22 cellular contexts compared by ENCODE assay signal in genomic region chr4:142271832-142272231, GRCh38.
"Had no signal": no experiment of that assay in that cellular context is flagged by ENCODE, and none has a peak within 500 bp of the region (broad histone marks: within the 10 kb centered on the region; RNA-seq: fewer than 3 reads in every experiment).

No MANE protein-coding gene starts in this region.

- H3K36me3 ChIP-seq: esophagus squamous epithelium, gastrocnemius medialis, left lung, lower lobe of right lung had no signal

- H3K27ac ChIP-seq: esophagus squamous epithelium, gastrocnemius medialis, heart right ventricle, left lung, lower lobe of right lung had no signal

- H3K27ac Mint-ChIP-seq: dendritic cell treated with granulocyte-macrophage colony-stimulating factor and Interleukin-4, amounts not matched to agents 40 ng/mL and 50 ng/mL, for 4 days; effector memory CD8-positive, alpha-beta T cell; endodermal cell; mesothelial cell of epicardium; naive B cell had no signal

- H3K4me1 ChIP-seq: esophagus squamous epithelium, left lung, lower lobe of right lung had no signal

- ATAC-seq: effector memory CD8-positive, alpha-beta T cell; gastrocnemius medialis; heart right ventricle; left cardiac atrium; left lung; left ventricle myocardium superior; lower lobe of right lung; mucosa of descending colon; naive thymus-derived CD8-positive, alpha-beta T cell had no signal

- DNase-seq: effector CD8-positive, alpha-beta T cell; effector memory CD8-positive, alpha-beta T cell; endodermal cell; erythroblast; esophagus squamous epithelium; foreskin fibroblast; foreskin melanocyte; gastrocnemius medialis; glutamatergic neuron; head of caudate nucleus; heart right ventricle; hippocampal formation; left cardiac atrium; left lung; left ventricle myocardium superior; lower lobe of right lung; mesenchymal stem cell; mucosa of descending colon; naive B cell; naive thymus-derived CD8-positive, alpha-beta T cell had no signal

- H3K4me3 ChIP-seq: esophagus squamous epithelium, gastrocnemius medialis, heart right ventricle, left lung, lower lobe of right lung, mucosa of descending colon had no signal

- H3K4me3 Mint-ChIP-seq: dendritic cell treated with granulocyte-macrophage colony-stimulating factor and Interleukin-4, amounts not matched to agents 40 ng/mL and 50 ng/mL, for 4 days; effector memory CD8-positive, alpha-beta T cell; endodermal cell; mesothelial cell of epicardium; naive B cell; naive thymus-derived CD8-positive, alpha-beta T cell had no signal

- H3K36me3 Mint-ChIP-seq: naive B cell had no signal

- H3K9me3 ChIP-seq: esophagus squamous epithelium, gastrocnemius medialis, left lung, lower lobe of right lung, mucosa of descending colon had no signal

- H3K27me3 Mint-ChIP-seq: dendritic cell treated with granulocyte-macrophage colony-stimulating factor and Interleukin-4, amounts not matched to agents 40 ng/mL and 50 ng/mL, for 4 days; effector memory CD8-positive, alpha-beta T cell; naive B cell; naive thymus-derived CD8-positive, alpha-beta T cell had no signal

- H3K27me3 ChIP-seq: esophagus squamous epithelium, gastrocnemius medialis, heart right ventricle, left lung had no signal

- H3K4me1 Mint-ChIP-seq: endodermal cell, mesothelial cell of epicardium, naive B cell had no signal

- H3K9me3 Mint-ChIP-seq: dendritic cell treated with granulocyte-macrophage colony-stimulating factor and Interleukin-4, amounts not matched to agents 40 ng/mL and 50 ng/mL, for 4 days; effector memory CD8-positive, alpha-beta T cell; endodermal cell had no signal
